Comparison of ENCODE assay signal across 2 cellular contexts in genomic region chr18:48719988-48720654, GRCh38.
TF ChIP-seq lines count a peak whose summit lies in the region.

No MANE protein-coding gene starts in this region.

TF ChIP-seq in endothelial cell of umbilical vein, 7 proteins besides CTCF, POLR2A, EP300 and RAD21:
- TF ChIP-seq FOS (IDR thresholded peaks at IDR 0.05; ENCODE audit: borderline replicate concordance, insufficient read depth, low read length) (no peak), MYC (IDR thresholded peaks at IDR 0.05; ENCODE audit: low read depth, low read length) (no peak), GATA2 (IDR thresholded peaks at IDR 0.05; ENCODE audit: insufficient read depth, insufficient read length, low read depth, low read length) (peak; percentile 29), POLR2AphosphoS5 (IDR thresholded peaks at IDR 0.05; ENCODE audit: insufficient read depth, low read depth, low read length) (no peak)

TF ChIP-seq in GM23338, 12 proteins besides CTCF, POLR2A, EP300 and RAD21 (continued from another document):
- no peak for TF ChIP-seq EZH2 (IDR thresholded peaks at IDR 0.05; ENCODE audit: low read depth, unreplicated experiment)
- no peak for TF ChIP-seq ZNF331 (CRISPR knock-in tag; IDR thresholded peaks at IDR 0.05; ENCODE audit: low read depth)
- no peak for TF ChIP-seq REST (IDR thresholded peaks at IDR 0.05; ENCODE audit: unreplicated experiment)
